9 cellular contexts compared by ENCODE assay signal in the genomic region with DNA sequence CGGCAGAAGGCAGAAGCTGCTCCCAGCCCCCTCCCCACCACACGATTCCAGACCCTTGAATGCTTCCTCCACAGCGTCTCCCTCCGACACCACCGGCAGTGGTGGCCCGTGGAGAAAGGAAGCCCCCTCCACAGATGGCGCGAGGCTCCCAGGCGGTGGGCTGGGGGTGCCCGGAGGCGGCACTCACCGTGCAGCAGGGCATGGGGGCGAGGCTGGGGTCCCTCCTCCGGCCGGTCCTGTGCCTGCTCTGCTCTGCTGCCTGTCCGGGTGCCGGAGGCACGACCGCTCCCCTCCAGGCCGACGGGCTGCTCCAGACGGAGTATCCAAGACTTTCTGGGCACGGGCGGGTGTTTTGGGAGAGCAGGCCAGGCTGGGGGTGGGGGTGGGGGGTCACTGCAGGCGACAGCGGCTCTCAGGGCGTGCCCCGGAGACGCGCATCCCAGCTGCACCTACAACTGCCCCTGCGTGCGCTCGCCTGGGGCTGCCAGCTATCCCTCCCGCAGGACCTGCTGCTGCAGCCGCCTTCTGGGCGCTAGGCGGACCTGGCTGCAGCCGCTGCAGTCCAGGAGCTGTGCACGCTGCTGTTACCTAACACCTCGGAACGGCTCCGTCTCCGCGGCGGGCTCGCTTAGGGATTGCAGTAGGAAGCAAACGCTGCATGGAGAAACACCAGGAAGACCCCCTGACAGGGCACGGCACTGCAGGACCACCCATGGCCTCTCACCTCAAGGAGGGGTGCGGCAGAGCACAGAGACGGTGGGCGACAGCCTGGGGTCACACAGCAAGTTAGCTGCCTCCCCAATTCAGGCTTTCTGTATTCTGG. TPM values are rescaled to one million over a fixed set of nuclear protein-coding genes. Genes with fewer than 3 reads are reported as not detected.
DNase-seq lines count a peak whose midpoint lies in the region; ATAC-seq and TF ChIP-seq lines count a peak whose summit lies in the region.
"Had no signal": no experiment of that assay in that cellular context is flagged by ENCODE, and none has a peak within 500 bp of the region (broad histone marks: within the 10 kb centered on the region; RNA-seq: fewer than 3 reads in every experiment).

No MANE protein-coding gene starts in this region.

- H4K91ac ChIP-seq in neuronal stem cell (ENCODE audit: low read depth, low read length, poor library complexity): no peak overlapping the region

- H2BK120ac ChIP-seq in neuronal stem cell (ENCODE audit: low read depth, low read length): no peak overlapping the region

- H3K79me1 ChIP-seq in neuronal stem cell (ENCODE audit: low read depth, low read length): no peaks in the 10 kb centered on the region

- H3K4ac ChIP-seq in neuronal stem cell (ENCODE audit: low read length): no peak overlapping the region

- no CpG with 5 or more reads among the region's 51 CpGs for WGBS in neuronal stem cell (ENCODE audit: extremely low coverage in 2 of 2, insufficient read length in 2 of 2, insufficient replicate concordance in 1 of 2), 2 donors

- peak overlapping the region; percentile 81 for H3K4me2 ChIP-seq in neuronal stem cell (ENCODE audit: insufficient read depth, low read length, poor library complexity, severe bottlenecking)

- no peaks in the 10 kb centered on the region for H3K36me3 ChIP-seq in H7 (replicated peaks; ENCODE audit: control insufficient read depth, insufficient read depth, low read length)
- no peaks in the 10 kb centered on the region for H3K36me3 ChIP-seq in neuronal stem cell (replicated peaks in 1 of 2; ENCODE audit: control insufficient read depth in 2 of 2, insufficient read depth in 2 of 2, low read length in 2 of 2)
- H3K36me3 ChIP-seq: MG63 had no signal

- H2AFZ ChIP-seq in neuronal stem cell (ENCODE audit: low read length): peak overlapping the region; percentile 80

- no peak overlapping the region for H2AK5ac ChIP-seq in neuronal stem cell (ENCODE audit: low read depth, low read length)

- H3K4me1 ChIP-seq in neuronal stem cell (ENCODE audit: control insufficient read depth in 2 of 2, insufficient read depth in 1 of 2, low read depth in 1 of 2, low read length in 2 of 2): peaks cover 0 to 4% of the 10 kb centered on the region in 2 donors

- H2BK12ac ChIP-seq in neuronal stem cell (ENCODE audit: low read length): no peak overlapping the region

- H2BK5ac ChIP-seq in neuronal stem cell (ENCODE audit: low read length): no peak overlapping the region

- H3K14ac ChIP-seq in neuronal stem cell (ENCODE audit: low read length): no peak overlapping the region

- ATAC-seq in HG03025 (IDR thresholded peaks at IDR 0.05; ENCODE audit: low FRiP score, unreplicated experiment) (no peak), HG02759 (IDR thresholded peaks at IDR 0.05; ENCODE audit: unreplicated experiment) (no peak)

- no peak overlapping the region for H3K27ac ChIP-seq in neuronal stem cell (replicated peaks; ENCODE audit: low read length)

- H4K8ac ChIP-seq in neuronal stem cell (ENCODE audit: low read depth, low read length): no peak overlapping the region

- H3K9ac ChIP-seq in neuronal stem cell (ENCODE audit: low read depth, low read length, poor library complexity): peak overlapping the region; percentile 61

- no peak for TF ChIP-seq CTCF in epithelial cell of esophagus (IDR thresholded peaks at IDR 0.05; ENCODE audit: insufficient read depth, low read depth, low read length, missing control alignments)

- H3K27me3 ChIP-seq in H7 (ENCODE audit: control insufficient read depth, insufficient read depth, low read length) (peaks cover 35% of the 10 kb centered on the region), neuronal stem cell (ENCODE audit: control insufficient read depth in 3 of 3, insufficient read depth in 3 of 3, low read depth in 1 of 3, low read length in 3 of 3) (peaks cover 0 to 67% (median 22%) of the 10 kb centered on the region in 3 experiments)
- H3K27me3 ChIP-seq: MG63 had no signal

- H2BK15ac ChIP-seq in neuronal stem cell (ENCODE audit: low read length): no peak overlapping the region

- peak overlapping the region; percentile 90 for H3K18ac ChIP-seq in neuronal stem cell (ENCODE audit: low read length)

- no peak overlapping the region for H3K23ac ChIP-seq in neuronal stem cell (ENCODE audit: low read depth, low read length, poor library complexity)

- H3K4me3 ChIP-seq in H7 (ENCODE audit: insufficient read depth, low read depth, low read length) (peak overlapping the region; percentile 41), epithelial cell of esophagus (ENCODE audit: low read length) (no peak overlapping the region), neuronal stem cell (ENCODE audit: low read length in 2 of 2) (peak overlapping the region in 1 of 2 donors; percentile 72)
- H3K4me3 ChIP-seq: MG63 had no signal

- no peaks in the 10 kb centered on the region for H3K9me3 ChIP-seq in neuronal stem cell (replicated peaks in 1 of 2; ENCODE audit: control insufficient read depth in 2 of 2, insufficient read depth in 1 of 2, low read depth in 1 of 2, low read length in 2 of 2)
- H3K9me3 ChIP-seq: MG63 had no signal

- DNase-seq in H7: peak; percentile 89
- peak; percentile 17 for DNase-seq in NCI-H128 (lab: John Stamatoyannopoulos, UW; ENCODE audit: unreplicated experiment)
- DNase-seq in epithelial cell of esophagus (ENCODE audit: low read depth): peak; percentile 16
- DNase-seq in neuronal stem cell (ENCODE audit: low spot score): peak; percentile 31
- DNase-seq in activated CD4-positive, alpha-beta T cell treated with anti-CD3 and anti-CD28 coated beads, Interleukin-2, amount 50 U/mL, for 4 hours: no peak
- DNase-seq: MG63 had no signal

RNA-seq across cellular contexts. Expression of a gene that starts 15.2 kb away (rescaled TPM):
- not detected in 2 replicates for total RNA-seq in H7 (2014; rRNA removed; shearing (Covaris generic))
- polyA plus RNA-seq in neuronal stem cell (2013, experiment 1 of 2): not detected
- polyA plus RNA-seq in neuronal stem cell (2013, experiment 2 of 2): not detected
- total RNA-seq: dermis microvascular lymphatic vessel endothelial cell had no signal

RNA-seq across cellular contexts. Expression of a gene that starts 28.8 kb away (rescaled TPM):
- total RNA-seq in H7 (2014; rRNA removed; shearing (Covaris generic)): not detected in 2 replicates
- polyA plus RNA-seq in neuronal stem cell (2013, experiment 1 of 2): not detected
- not detected for polyA plus RNA-seq in neuronal stem cell (2013, experiment 2 of 2)
- total RNA-seq: dermis microvascular lymphatic vessel endothelial cell had no signal

RNA-seq across cellular contexts. Expression of a gene that starts 38.3 kb away (rescaled TPM):
- 21.1 and 23.7 TPM in 2 replicates for total RNA-seq in H7 (2014; rRNA removed; shearing (Covaris generic))
- 9.5 TPM for polyA plus RNA-seq in neuronal stem cell (2013, experiment 1 of 2)
- polyA plus RNA-seq in neuronal stem cell (2013, experiment 2 of 2): 9.7 TPM

Comparison
In these comparisons a context has a peak if more than half of its experiments do, and no peak if none do; other contexts are left out.
1. DNase-seq: peak in H7 (single experiment), NCI-H128 (single experiment), epithelial cell of esophagus (single experiment) and neuronal stem cell (single experiment); none in activated CD4-positive, alpha-beta T cell treated with anti-CD3 and anti-CD28 coated beads, Interleukin-2, amount 50 U/mL, for 4 hours (0 of 2).